Comparison of ENCODE assay signal across 8 cellular contexts in the genomic region with DNA sequence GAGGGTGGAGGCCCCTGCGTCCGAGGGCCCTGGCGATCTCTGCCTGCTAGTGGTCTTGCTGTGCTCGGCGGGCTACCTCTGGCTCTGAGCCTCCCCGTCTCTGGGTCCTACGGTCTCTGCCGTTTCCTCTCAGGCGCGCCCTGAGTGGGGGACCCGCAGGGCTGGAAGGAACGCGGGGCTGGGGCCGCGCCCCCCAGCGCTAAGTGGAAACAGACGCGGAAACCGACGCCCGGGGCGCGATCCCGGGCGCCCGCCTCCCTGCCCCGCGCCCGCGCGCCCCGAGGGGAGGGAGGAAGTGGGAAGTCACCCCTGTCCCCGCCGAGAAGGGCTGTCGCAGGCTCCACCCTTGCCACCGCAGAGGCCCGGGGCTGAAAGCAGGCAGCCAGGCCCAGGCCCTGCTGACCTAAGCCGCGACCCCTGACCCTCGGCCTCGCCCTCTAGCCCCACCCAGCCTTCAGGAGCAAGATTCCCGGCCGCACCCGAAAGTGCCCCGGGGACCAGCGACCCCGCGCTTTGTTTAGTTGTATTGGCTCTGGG. TPM values are rescaled to one million over a fixed set of nuclear protein-coding genes. Genes with fewer than 3 reads are reported as not detected.
DNase-seq lines count a peak whose midpoint lies in the region; ATAC-seq, FAIRE-seq and TF ChIP-seq lines count a peak whose summit lies in the region.

No MANE protein-coding gene starts in this region.

- no peak for FAIRE-seq in GM12891 (lab: Jason Lieb, UNC)

- H3K27ac ChIP-seq in SK-N-MC: peak overlapping the region; percentile 68

- H3K4me1 Mint-ChIP-seq in chondrocyte (ENCODE audit: low read depth): peaks cover 42% of the 10 kb centered on the region
- peaks cover 25 to 73% of the 10 kb centered on the region in 2 donors for H3K4me1 Mint-ChIP-seq in natural killer cell

- H3K27ac Mint-ChIP-seq in chondrocyte (ENCODE audit: unreplicated experiment) (no peak overlapping the region), natural killer cell (peak overlapping the region; percentile 94 to 100)

- H3K36me3 ChIP-seq in SK-N-MC (ENCODE audit: insufficient read depth, low read length): no peaks in the 10 kb centered on the region

- no peaks in the 10 kb centered on the region for H3K36me3 Mint-ChIP-seq in chondrocyte (ENCODE audit: low read depth)
- H3K36me3 Mint-ChIP-seq in natural killer cell: no peaks in the 10 kb centered on the region

- H3K27me3 Mint-ChIP-seq in chondrocyte (ENCODE audit: low read depth): no peaks in the 10 kb centered on the region
- H3K27me3 Mint-ChIP-seq in natural killer cell (ENCODE audit: low read depth in 2 of 2): no peaks in the 10 kb centered on the region

- H3K9me3 ChIP-seq in SK-N-MC (ENCODE audit: low read depth, low read length): no peaks in the 10 kb centered on the region

- intact Hi-C loops in natural killer cell (cut with micrococcal nuclease): no loop called here

- ATAC-seq in natural killer cell: peak in 2 of 3 donors; percentile 4
- ATAC-seq in GM21529 (IDR thresholded peaks at IDR 0.05; ENCODE audit: unreplicated experiment): no peak
- ATAC-seq in HG02938 (IDR thresholded peaks at IDR 0.05; ENCODE audit: unreplicated experiment): no peak

- DNase-seq in GM12891 (ENCODE audit: insufficient read length, low spot score) (no peak), SK-N-MC (ENCODE audit: low read depth, low spot score) (no peak), chondrocyte (ENCODE audit: low spot score) (no peak), natural killer cell (peak; percentile 76), NCI-H82 treated with DMSO at 0.1 percent for 48 hours (lab: John Stamatoyannopoulos, UW; ENCODE audit: unreplicated experiment) (no peak), RKO (ENCODE audit: low spot score) (no peak)

- peak overlapping the region; percentile 75 for H3K9ac ChIP-seq in SK-N-MC (ENCODE audit: insufficient read length)

- H3K4me3 ChIP-seq in SK-N-MC: peak overlapping the region; percentile 78

- H3K9me3 Mint-ChIP-seq in chondrocyte (ENCODE audit: low read depth) (no peaks in the 10 kb centered on the region), natural killer cell (no peaks in the 10 kb centered on the region)

- TF ChIP-seq POLR2A in GM12891 (IDR thresholded peaks at IDR 0.05; ENCODE audit: low read depth, low read length): no peak

- TF ChIP-seq CTCF in chondrocyte (IDR thresholded peaks at IDR 0.05) (no peak), natural killer cell (IDR thresholded peaks at IDR 0.05) (no peak)

- peak overlapping the region; percentile 54 for H3K4me3 Mint-ChIP-seq in chondrocyte (ENCODE audit: unreplicated experiment)
- peak overlapping the region; percentile 91 for H3K4me3 Mint-ChIP-seq in natural killer cell

TF ChIP-seq in GM12891, 5 proteins besides CTCF, POLR2A, EP300 and RAD21:
- TF ChIP-seq POU2F2 (IDR thresholded peaks at IDR 0.05; ENCODE audit: low read depth, low read length) (no peak), SPI1 (IDR thresholded peaks at IDR 0.05; ENCODE audit: low read depth, low read length) (peak; percentile 82)

RNA-seq across cellular contexts. Expression of a gene that starts 0.8 kb away (rescaled TPM):
- 277 TPM for polyA plus RNA-seq in GM12891 (2012; ENCODE audit: low read depth, missing spikeins)
- 38.7 to 181 TPM (median 174 TPM) in 3 replicates for total RNA-seq in chondrocyte
- 100 to 1,000 TPM; 276 to 334 (median 290) TPM for total RNA-seq in natural killer cell

RNA-seq across cellular contexts. Expression of a gene that starts 3.5 kb away (rescaled TPM):
- 8.1 TPM for polyA plus RNA-seq in GM12891 (2012; ENCODE audit: low read depth, missing spikeins)
- total RNA-seq in chondrocyte (12.9 to 15.5 TPM (median 14.3 TPM) in 3 replicates), natural killer cell (100 to 1,000 TPM in 2 of 3 donors, 10 to 100 TPM in 1; 70.0 to 233 (median 112) TPM)

RNA-seq across cellular contexts. Expression of a gene that starts 12.9 kb away (rescaled TPM):
- 0.68 TPM for polyA plus RNA-seq in GM12891 (2012; ENCODE audit: low read depth, missing spikeins)
- total RNA-seq in chondrocyte: 166 to 264 TPM (median 247 TPM) in 3 replicates
- 1 to 10 TPM; 1.7 to 4.6 (median 2.0) TPM for total RNA-seq in natural killer cell

RNA-seq across cellular contexts. Expression of a gene that starts 38.9 kb away (rescaled TPM):
- 0.18 TPM for polyA plus RNA-seq in GM12891 (2012; ENCODE audit: low read depth, missing spikeins)
- 4.4 to 8.9 TPM (median 6.0 TPM) in 3 replicates for total RNA-seq in chondrocyte
- under 1 TPM in 2 of 3 donors, not detected in 1; 0.54 to 0.80 TPM for total RNA-seq in natural killer cell

Comparison
In these comparisons a context has a peak if more than half of its experiments do, and no peak if none do; other contexts are left out.
1. ATAC-seq: peak in natural killer cell (2 of 3); none in GM21529 (single experiment) and HG02938 (single experiment).
2. RNA of a gene that starts 12.9 kb away (total RNA-seq): 166 to 264 TPM in chondrocyte; 1.7 to 4.6 TPM in natural killer cell; every median in the first group is over 10 times any median in the second.